ENCODE assay signal across 8 cellular contexts in genomic region chr1:111738436-111739221, GRCh38. TPM values are rescaled to one million over a fixed set of nuclear protein-coding genes. Genes with fewer than 3 reads are reported as not detected.
A peak's percentile ranks its signal among the peaks of the same experiment; 100 is the strongest.
DNase-seq lines count a peak whose midpoint lies in the region; ATAC-seq, FAIRE-seq and TF ChIP-seq lines count a peak whose summit lies in the region.

No MANE protein-coding gene starts in this region.

- H3K27ac ChIP-seq in WERI-Rb-1 (peak overlapping the region; percentile 77), duodenal mucosa (ENCODE audit: low read depth, low read length) (peak overlapping the region; percentile 84)

- H3K27me3 ChIP-seq in WERI-Rb-1 (ENCODE audit: insufficient read depth, low read depth, severe bottlenecking) (no peaks in the 10 kb centered on the region), duodenal mucosa (ENCODE audit: control insufficient read depth in 1 of 2, insufficient read depth in 2 of 2, low read length in 2 of 2) (peaks cover 4 to 19% of the 10 kb centered on the region in 2 donors)

- H3K9ac ChIP-seq in duodenal mucosa (ENCODE audit: low read depth in 1 of 2, low read length in 2 of 2) = peak overlapping the region; percentile 65 to 69

- H3K4me3 ChIP-seq in AG04449 (ENCODE audit: low read depth, low read length) (peak overlapping the region; percentile 54), WERI-Rb-1 (ENCODE audit: low read depth, low read length) (peak overlapping the region; percentile 68), duodenal mucosa (ENCODE audit: low read depth in 1 of 2, low read length in 2 of 2) (peak overlapping the region; percentile 81 to 84), lower leg skin (ENCODE audit: low read depth, poor library complexity, severe bottlenecking) (peak overlapping the region; percentile 39)

- no peak for TF ChIP-seq POLR2A in lower leg skin (IDR thresholded peaks at IDR 0.05)

- peak; percentile 40 for ATAC-seq in HG02884 (IDR thresholded peaks at IDR 0.05; ENCODE audit: unreplicated experiment)

- H3K4me1 ChIP-seq in duodenal mucosa (ENCODE audit: control insufficient read depth in 1 of 2, insufficient read depth in 2 of 2, low read length in 2 of 2) = peaks cover 35 to 37% of the 10 kb centered on the region in 2 donors

- no peaks in the 10 kb centered on the region for H3K9me3 ChIP-seq in WERI-Rb-1 (ENCODE audit: severe bottlenecking)
- H3K9me3 ChIP-seq in duodenal mucosa (ENCODE audit: control insufficient read depth in 1 of 2, low read length in 2 of 2) = no peaks in the 10 kb centered on the region

- DNase-seq in AG04449 (ENCODE audit: low read depth, low spot score) = no peak
- DNase-seq in GM18507 (ENCODE audit: extremely low spot score, insufficient read length, low read depth) = no peak
- DNase-seq in NCI-H1694 treated with DMSO at 0.1 percent for 48 hours (lab: John Stamatoyannopoulos, UW) = peak; percentile 90
- DNase-seq in WERI-Rb-1 = peak; percentile 76
- peak; percentile 52 to 93 for DNase-seq in lower leg skin (ENCODE audit: low spot score in 2 of 2)
- DNase-seq in stimulated activated CD8-positive, alpha-beta memory T cell treated with anti-CD3 and anti-CD28 coated beads, Interleukin-4, amount 100 ng/mL, for 48 hours = peak; percentile 48

- TF ChIP-seq CTCF in AG04449 (IDR thresholded peaks at IDR 0.05; ENCODE audit: insufficient read depth, low read length, missing control alignments) (no peak), WERI-Rb-1 (IDR thresholded peaks at IDR 0.05; ENCODE audit: low read depth, low read length) (no peak), lower leg skin (IDR thresholded peaks at IDR 0.05) (no peak)

- whole genome bisulfite sequencing in lower leg skin, 2 donors = 1% methylated on average over 47 to 59 of the region's 63 CpGs

- CTCF ChIA-PET in AG04449 (lab: Yijun Ruan, JAX) = interaction anchor here (1.2 to 11.1 kb wide), 9 partner anchors 9 to 257 kb away, joined by 3 to 130 read pairs (median 26); partner anchors contain the start of gene DDX20

- POLR2A ChIA-PET in AG04449 (lab: Yijun Ruan, JAX) = interaction anchor here (0.6 to 1.8 kb wide), 4 partner anchors 9 to 35 kb away, joined by 3 read pairs; partner anchors contain the start of gene DDX20

- intact Hi-C loops in lower leg skin (cut with DNase I; ENCODE audit: low total_unique reads) = no loop called here

- H3K36me3 ChIP-seq in WERI-Rb-1 = peaks cover 23% of the 10 kb centered on the region
- no peaks in the 10 kb centered on the region for H3K36me3 ChIP-seq in duodenal mucosa (ENCODE audit: control insufficient read depth in 1 of 2, insufficient read depth in 2 of 2, low read length in 2 of 2)

- peak; percentile 51 for FAIRE-seq in GM18507 (lab: Jason Lieb, UNC)

RNA-seq across cellular contexts. Expression of gene INKA2, which starts 0.6 kb away (rescaled TPM):
- total RNA-seq in lower leg skin = 1 to 10 TPM; 2.5 to 8.7 (median 4.8) TPM

RNA-seq across cellular contexts. Expression of gene DDX20, which starts 17.1 kb away (rescaled TPM):
- total RNA-seq in lower leg skin = 10 to 100 TPM; 11.9 to 21.5 (median 16.2) TPM

Comparison
In these comparisons a context has a peak if more than half of its experiments do, and no peak if none do; other contexts are left out.
1. DNase-seq: peak in NCI-H1694 treated with DMSO at 0.1 percent for 48 hours (single experiment), WERI-Rb-1 (single experiment), lower leg skin (2 of 2) and stimulated activated CD8-positive, alpha-beta memory T cell treated with anti-CD3 and anti-CD28 coated beads, Interleukin-4, amount 100 ng/mL, for 48 hours (single experiment); none in AG04449 (single experiment) and GM18507 (single experiment).
2. Peak in every context shown above with its lines, with median percentiles within 50 percentile points of each other: H3K4me3 ChIP-seq.